ENCODE assay signal across 8 cellular contexts in the genomic region with DNA sequence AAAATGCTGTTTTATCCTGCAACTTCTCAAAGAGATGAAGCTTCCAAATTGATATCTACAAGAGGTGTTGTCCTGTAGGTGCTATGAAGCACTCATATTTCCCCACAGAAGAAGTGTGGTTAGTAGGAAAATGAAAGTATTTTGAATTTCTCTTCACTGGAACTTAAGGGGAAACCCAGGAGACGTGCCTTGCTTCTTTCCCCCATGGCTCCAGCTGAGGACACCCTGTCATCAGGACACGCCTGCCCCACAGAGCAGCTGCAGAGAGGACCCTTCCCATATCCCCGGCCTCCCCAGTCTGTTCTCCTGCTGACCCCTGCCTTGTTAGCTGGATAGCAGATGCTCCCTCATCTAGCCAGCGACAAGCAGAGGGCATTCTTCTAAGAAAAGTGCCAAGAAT.
DNase-seq lines count a peak whose midpoint lies in the region; ATAC-seq and TF ChIP-seq lines count a peak whose summit lies in the region.
"Had no signal": no experiment of that assay in that cellular context is flagged by ENCODE, and none has a peak within 500 bp of the region (broad histone marks: within the 10 kb centered on the region; RNA-seq: fewer than 3 reads in every experiment).

No MANE protein-coding gene starts in this region.

- no peaks in the 10 kb centered on the region for H3K36me3 Mint-ChIP-seq in stimulated activated effector memory CD8-positive, alpha-beta T cell treated with anti-CD3 and anti-CD28 coated beads, Interleukin-12 subunit alpha, Interleukin-12 subunit beta, amount 100 ng/mL, for 72 hours
- H3K36me3 Mint-ChIP-seq in mesothelial cell of epicardium, result peaks cover 2% of the 10 kb centered on the region

- H3K4me3 ChIP-seq in BE2C (ENCODE audit: low read depth, low read length), result no peak overlapping the region
- H3K4me3 ChIP-seq: heart left ventricle had no signal

- no peaks in the 10 kb centered on the region for H3K27me3 Mint-ChIP-seq in mesothelial cell of epicardium (ENCODE audit: low read depth)

- H3K27me3 ChIP-seq in BE2C, result no peaks in the 10 kb centered on the region
- H3K27me3 ChIP-seq: heart left ventricle had no signal

- H3K4me1 ChIP-seq in BE2C, result no peaks in the 10 kb centered on the region
- H3K4me1 ChIP-seq: heart left ventricle had no signal

- peak; percentile 26 for ATAC-seq in GM19463 (IDR thresholded peaks at IDR 0.05; ENCODE audit: unreplicated experiment)
- peak; percentile 17 for ATAC-seq in HG03159 (IDR thresholded peaks at IDR 0.05; ENCODE audit: unreplicated experiment)
- ATAC-seq in stimulated activated effector memory CD8-positive, alpha-beta T cell treated with anti-CD3 and anti-CD28 coated beads, Interleukin-12 subunit alpha, Interleukin-12 subunit beta, amount 100 ng/mL, for 72 hours, result peak; percentile 56
- ATAC-seq: heart left ventricle had no signal

- H3K4me3 Mint-ChIP-seq in stimulated activated effector memory CD8-positive, alpha-beta T cell treated with anti-CD3 and anti-CD28 coated beads, Interleukin-12 subunit alpha, Interleukin-12 subunit beta, amount 100 ng/mL, for 72 hours, result peak overlapping the region; percentile 71
- H3K4me3 Mint-ChIP-seq in mesothelial cell of epicardium, result no peak overlapping the region

- H3K9me3 Mint-ChIP-seq in stimulated activated effector memory CD8-positive, alpha-beta T cell treated with anti-CD3 and anti-CD28 coated beads, Interleukin-12 subunit alpha, Interleukin-12 subunit beta, amount 100 ng/mL, for 72 hours, result no peaks in the 10 kb centered on the region
- H3K9me3 Mint-ChIP-seq in mesothelial cell of epicardium, result peaks cover 14% of the 10 kb centered on the region

- DNase-seq in activated T-cell treated with anti-CD3 and anti-CD28 coated beads, Interleukin-2, amount 50 U/mL, for 48 hours, result peak; percentile 72 to 75
- DNase-seq in stimulated activated effector memory CD8-positive, alpha-beta T cell treated with anti-CD3 and anti-CD28 coated beads, Interleukin-12 subunit alpha, Interleukin-12 subunit beta, amount 100 ng/mL, for 72 hours (ENCODE audit: low spot score in 2 of 2), result peak in 1 of 2 donors; percentile 59
- DNase-seq in mesothelial cell of epicardium (ENCODE audit: low spot score in 2 of 2, unreplicated experiment in 2 of 2), result no peak
- no peak for DNase-seq in central memory CD4-positive, alpha-beta T cell
- no peak for DNase-seq in BE2C
- DNase-seq: heart left ventricle had no signal

- TF ChIP-seq CTCF in mesothelial cell of epicardium (IDR thresholded peaks at IDR 0.05; ENCODE audit: unreplicated experiment) (no peak), BE2C (IDR thresholded peaks at IDR 0.05; ENCODE audit: low read depth, low read length) (no peak)

- peak overlapping the region; percentile 94 for H3K27ac Mint-ChIP-seq in stimulated activated effector memory CD8-positive, alpha-beta T cell treated with anti-CD3 and anti-CD28 coated beads, Interleukin-12 subunit alpha, Interleukin-12 subunit beta, amount 100 ng/mL, for 72 hours
- no peak overlapping the region for H3K27ac Mint-ChIP-seq in mesothelial cell of epicardium

- no peaks in the 10 kb centered on the region for H3K36me3 ChIP-seq in BE2C
- H3K36me3 ChIP-seq: heart left ventricle had no signal

- H3K9me3 ChIP-seq in BE2C, result no peaks in the 10 kb centered on the region

- H3K4me1 Mint-ChIP-seq in stimulated activated effector memory CD8-positive, alpha-beta T cell treated with anti-CD3 and anti-CD28 coated beads, Interleukin-12 subunit alpha, Interleukin-12 subunit beta, amount 100 ng/mL, for 72 hours, result peaks cover 34% of the 10 kb centered on the region
- peaks cover 17% of the 10 kb centered on the region for H3K4me1 Mint-ChIP-seq in mesothelial cell of epicardium

Comparison
In these comparisons a context has a peak if more than half of its experiments do, and no peak if none do; other contexts are left out.
1. DNase-seq: peak in activated T-cell treated with anti-CD3 and anti-CD28 coated beads, Interleukin-2, amount 50 U/mL, for 48 hours (2 of 2); none in mesothelial cell of epicardium (0 of 2), central memory CD4-positive, alpha-beta T cell (single experiment) and BE2C (single experiment).
2. Peak in every context shown above with its lines, with median percentiles within 50 percentile points of each other: ATAC-seq.